ENCODE assay signal across 37 cellular contexts in genomic region chr6:37785688-37786270, GRCh38. TPM values are rescaled to one million over a fixed set of nuclear protein-coding genes. Genes with fewer than 3 reads are reported as not detected.
DNase-seq lines count a peak whose midpoint lies in the region; ATAC-seq, FAIRE-seq and TF ChIP-seq lines count a peak whose summit lies in the region.
"Had no signal": no experiment of that assay in that cellular context is flagged by ENCODE, and none has a peak within 500 bp of the region (broad histone marks: within the 10 kb centered on the region; RNA-seq: fewer than 3 reads in every experiment).

No MANE protein-coding gene starts in this region.

- H3K27me3 ChIP-seq in neuronal stem cell (ENCODE audit: control insufficient read depth in 3 of 3, insufficient read depth in 3 of 3, low read depth in 1 of 3, low read length in 3 of 3) (no peaks in the 10 kb centered on the region), pancreas (no peaks in the 10 kb centered on the region)
- H3K27me3 ChIP-seq: adrenal gland, brain microvascular endothelial cell, gastroesophageal sphincter, MG63, sigmoid colon, upper lobe of right lung had no signal

- no peak overlapping the region for H2BK12ac ChIP-seq in neuronal stem cell (ENCODE audit: low read length)

- H3K27ac Mint-ChIP-seq in WTC11 (no peak overlapping the region), glutamatergic neuron (ENCODE audit: unreplicated experiment) (peak overlapping the region; percentile 80)
- H3K27ac Mint-ChIP-seq: activated CD8-positive, alpha-beta memory T cell treated with anti-CD3 and anti-CD28 coated beads, Interleukin-2, amount 10 ng/mL, durations not matched to agents 7 days and 5 days; T-helper 1 cell treated with Interleukin-12 subunit alpha and Interleukin-12 subunit beta and Interleukin-4 antibody, amounts not matched to agents 30 μg/mL and 1 μg/mL, for 36 hours had no signal

- H3K27me3 Mint-ChIP-seq in WTC11 (ENCODE audit: low read depth) (peaks cover 42% of the 10 kb centered on the region), glutamatergic neuron (ENCODE audit: unreplicated experiment) (peaks cover 6% of the 10 kb centered on the region)

- H3K79me1 ChIP-seq in neuronal stem cell (ENCODE audit: low read depth, low read length) = no peaks in the 10 kb centered on the region

- H3K36me3 ChIP-seq in neuronal stem cell (replicated peaks in 1 of 2; ENCODE audit: control insufficient read depth in 2 of 2, insufficient read depth in 2 of 2, low read length in 2 of 2) (no peaks in the 10 kb centered on the region), pancreas (no peaks in the 10 kb centered on the region)
- H3K36me3 ChIP-seq: adrenal gland, brain microvascular endothelial cell, esophagus squamous epithelium, gastroesophageal sphincter, MG63, prostate gland, sigmoid colon, upper lobe of right lung had no signal

- H4K8ac ChIP-seq in neuronal stem cell (ENCODE audit: low read depth, low read length) = no peak overlapping the region

- no peak overlapping the region for H3K18ac ChIP-seq in neuronal stem cell (ENCODE audit: low read length)

- WGBS in neuronal stem cell (ENCODE audit: extremely low coverage in 2 of 2, insufficient read length in 2 of 2, insufficient replicate concordance in 1 of 2), 2 donors = no CpG with 5 or more reads among the region's 17 CpGs
- WGBS in pancreas, 2 donors = 82 to 84% methylated on average over 16 to 17 of the region's 17 CpGs

- H3K4me1 Mint-ChIP-seq in WTC11 (peaks cover 50% of the 10 kb centered on the region), glutamatergic neuron (ENCODE audit: low read depth, unreplicated experiment) (peaks cover 42% of the 10 kb centered on the region)

- H2AK5ac ChIP-seq in neuronal stem cell (ENCODE audit: low read depth, low read length) = peak overlapping the region; percentile 4

- no peak overlapping the region for H2BK5ac ChIP-seq in neuronal stem cell (ENCODE audit: low read length)

- no peak for TF ChIP-seq CTCF in WTC11 (IDR thresholded peaks at IDR 0.05)
- TF ChIP-seq CTCF in glutamatergic neuron (IDR thresholded peaks at IDR 0.05; ENCODE audit: partially characterized antibody, unreplicated experiment) = no peak
- no peak for TF ChIP-seq CTCF in pancreas (IDR thresholded peaks at IDR 0.05)

- ATAC-seq in WTC11 = no peak
- ATAC-seq in pancreas = no peak
- no peak for ATAC-seq in activated CD4-positive, CD25-positive, alpha-beta regulatory T cell treated with anti-CD3 and anti-CD28 coated beads, Interleukin-2, amount 50 U/mL, for 24 hours
- ATAC-seq: activated CD8-positive, alpha-beta memory T cell treated with anti-CD3 and anti-CD28 coated beads, Interleukin-2, amount 10 ng/mL, durations not matched to agents 7 days and 5 days; activated T-cell treated with anti-CD3 and anti-CD28 coated beads, Interleukin-2, amount 50 U/mL, for 4 hours; gastroesophageal sphincter; upper lobe of right lung had no signal

- CTCF ChIA-PET in WTC11 (lab: Charles Lee) = interaction anchor here (0.6 to 1.2 kb wide), 3 partner anchors 21 to 200 kb away, joined by 3 to 4 read pairs (median 3); no protein-coding TSS in a partner anchor

- DNase-seq in D341Med (ENCODE audit: low spot score) (peak; percentile 9), WTC11 (ENCODE audit: low spot score) (no peak), glutamatergic neuron (no peak), neuronal stem cell (ENCODE audit: low spot score) (no peak), RPMI8226 (no peak), pancreas (no peak), NCI-H1417 treated with DMSO at 0.1 percent for 48 hours (lab: John Stamatoyannopoulos, UW) (no peak)
- DNase-seq: activated CD4-positive, alpha-beta T cell treated with anti-CD3 and anti-CD28 coated beads, Interleukin-2, amount 50 U/mL, for 4 hours; activated CD4-positive, CD25-positive, alpha-beta regulatory T cell; activated CD8-positive, alpha-beta memory T cell treated with anti-CD3 and anti-CD28 coated beads, Interleukin-2, amount 10 ng/mL, durations not matched to agents 7 days and 5 days; activated T-cell treated with anti-CD3 and anti-CD28 coated beads, Interleukin-2, amount 50 U/mL, for 4 hours; adrenal gland; brain microvascular endothelial cell; cerebellar nuclear complex; dermis blood vessel endothelial cell; DMS79; esophagus squamous epithelium; GOT3; hippocampal formation; MG63; NCI-H1105; NCI-H2029; PC-9; Right ventricle myocardium superior; sigmoid colon; stimulated activated CD4-positive, alpha-beta T cell treated with anti-CD3 and anti-CD28 coated beads, Interleukin-12 subunit alpha, Interleukin-12 subunit beta, amount 100 ng/mL, for 4 hours; stimulated activated CD4-positive, alpha-beta T cell treated with anti-CD3 and anti-CD28 coated beads, Interleukin-4, amount 100 ng/mL, for 1 hour; upper lobe of right lung had no signal

- no peak overlapping the region for H2BK120ac ChIP-seq in neuronal stem cell (ENCODE audit: low read depth, low read length)

- H3K27ac ChIP-seq in neuronal stem cell (replicated peaks; ENCODE audit: low read length) (no peak overlapping the region), pancreas (no peak overlapping the region)
- H3K27ac ChIP-seq: adrenal gland, brain microvascular endothelial cell, C4-2B, esophagus squamous epithelium, gastroesophageal sphincter, KMS-11, PC-9, prostate gland, sigmoid colon, upper lobe of right lung had no signal

- H3K4me2 ChIP-seq in neuronal stem cell (ENCODE audit: insufficient read depth, low read length, poor library complexity, severe bottlenecking) = no peak overlapping the region
- H3K4me2 ChIP-seq: KMS-11, PC-9 had no signal

- POLR2A ChIA-PET in WTC11 (lab: Charles Lee) = interaction anchor here (0.7 to 2.6 kb wide), 2 partner anchors 33 to 82 kb away, joined by 3 to 13 read pairs; partner anchors contain the start of gene ZFAND3

- H2AFZ ChIP-seq in neuronal stem cell (ENCODE audit: low read length) = no peak overlapping the region
- H2AFZ ChIP-seq: PC-9 had no signal

- peak overlapping the region; percentile 88 for H2BK15ac ChIP-seq in neuronal stem cell (ENCODE audit: low read length)

- H3K4ac ChIP-seq in neuronal stem cell (ENCODE audit: low read length) = no peak overlapping the region

- H3K23ac ChIP-seq in neuronal stem cell (ENCODE audit: low read depth, low read length, poor library complexity) = peak overlapping the region; percentile 1

- H3K4me3 ChIP-seq in neuronal stem cell (ENCODE audit: low read length in 2 of 2) (no peak overlapping the region), pancreas (no peak overlapping the region)
- H3K4me3 ChIP-seq: adrenal gland, esophagus squamous epithelium, gastroesophageal sphincter, lung, MG63, PC-9, prostate gland, sigmoid colon, upper lobe of right lung had no signal

- peak overlapping the region; percentile 5; the same call in 1 of the 2 replicates for H3K4me3 Mint-ChIP-seq in WTC11
- H3K4me3 Mint-ChIP-seq in glutamatergic neuron (ENCODE audit: unreplicated experiment) = peak overlapping the region; percentile 50
- H3K4me3 Mint-ChIP-seq: activated CD8-positive, alpha-beta memory T cell treated with anti-CD3 and anti-CD28 coated beads, Interleukin-2, amount 10 ng/mL, durations not matched to agents 7 days and 5 days; activated T-cell treated with anti-CD3 and anti-CD28 coated beads, Interleukin-2, amount 50 U/mL, for 4 hours; T-helper 1 cell treated with Interleukin-12 subunit alpha and Interleukin-12 subunit beta and Interleukin-4 antibody, amounts not matched to agents 30 μg/mL and 1 μg/mL, for 36 hours had no signal

- H3K4me1 ChIP-seq in neuronal stem cell (ENCODE audit: control insufficient read depth in 2 of 2, insufficient read depth in 1 of 2, low read depth in 1 of 2, low read length in 2 of 2) = peaks cover 24 to 25% of the 10 kb centered on the region in 2 donors
- H3K4me1 ChIP-seq in pancreas = peaks cover 0 to 4% (median 0%) of the 10 kb centered on the region in 3 donors

- H3K36me3 Mint-ChIP-seq in WTC11 (no peaks in the 10 kb centered on the region), glutamatergic neuron (ENCODE audit: unreplicated experiment) (no peaks in the 10 kb centered on the region)
- H3K36me3 Mint-ChIP-seq: activated CD8-positive, alpha-beta memory T cell treated with anti-CD3 and anti-CD28 coated beads, Interleukin-2, amount 10 ng/mL, durations not matched to agents 7 days and 5 days had no signal

- intact Hi-C loops in pancreas (cut with DNase I) = no loop called here

- H3K14ac ChIP-seq in neuronal stem cell (ENCODE audit: low read length) = no peak overlapping the region

- H4K91ac ChIP-seq in neuronal stem cell (ENCODE audit: low read depth, low read length, poor library complexity) = no peak overlapping the region

- H3K9me3 ChIP-seq in neuronal stem cell (replicated peaks in 1 of 2; ENCODE audit: control insufficient read depth in 2 of 2, insufficient read depth in 1 of 2, low read depth in 1 of 2, low read length in 2 of 2) (no peaks in the 10 kb centered on the region), pancreas (no peaks in the 10 kb centered on the region)
- H3K9me3 ChIP-seq: adrenal gland, esophagus squamous epithelium, gastroesophageal sphincter, MG63, prostate gland, sigmoid colon, upper lobe of right lung had no signal

- H3K9me3 Mint-ChIP-seq in WTC11 = no peaks in the 10 kb centered on the region
- H3K9me3 Mint-ChIP-seq in glutamatergic neuron (ENCODE audit: unreplicated experiment) = peaks cover 3% of the 10 kb centered on the region
- H3K9me3 Mint-ChIP-seq: activated T-cell treated with anti-CD3 and anti-CD28 coated beads, Interleukin-2, amount 50 U/mL, for 4 hours; T-helper 1 cell treated with Interleukin-12 subunit alpha and Interleukin-12 subunit beta and Interleukin-4 antibody, amounts not matched to agents 30 μg/mL and 1 μg/mL, for 36 hours had no signal

- H3K9ac ChIP-seq in neuronal stem cell (ENCODE audit: low read depth, low read length, poor library complexity) = no peak overlapping the region
- H3K9ac ChIP-seq: KMS-11 had no signal

- FAIRE-seq in pancreas (lab: Jason Lieb, UNC) = no peak
- FAIRE-seq: G401.6, HTR-8/SVneo had no signal

TF ChIP-seq in WTC11, 78 proteins besides CTCF, POLR2A, EP300 and RAD21 (continues in another document):
- no peak for TF ChIP-seq E2F1 (CRISPR knock-in tag; IDR thresholded peaks at IDR 0.05)
- no peak for TF ChIP-seq FOXP1 (CRISPR knock-in tag; IDR thresholded peaks at IDR 0.05; ENCODE audit: borderline replicate concordance)
- TF ChIP-seq ZNF423 (CRISPR knock-in tag; IDR thresholded peaks at IDR 0.05) = no peak

RNA-seq across cellular contexts. Expression of gene ZFAND3, which starts 33.7 kb away (rescaled TPM):
- 45.4 to 51.6 TPM (median 50.3 TPM) in 3 replicates for total RNA-seq in WTC11 (2021)
- 115 TPM for total RNA-seq in glutamatergic neuron (ENCODE audit: unreplicated experiment)
- polyA plus RNA-seq in neuronal stem cell (2013, experiment 1 of 2) = 76.7 TPM
- polyA plus RNA-seq in neuronal stem cell (2013, experiment 2 of 2) = 81.6 TPM
- total RNA-seq in pancreas = 10 to 100 TPM; 22.9 to 49.8 (median 32.7) TPM
- polyA plus RNA-seq in pancreas = 10 to 100 TPM; 13.1 to 16.8 TPM
